In genomic region chr16:27313422-27314160, GRCh38 we compare ENCODE assay signal across 9 cellular contexts. TPM values are rescaled to one million over a fixed set of nuclear protein-coding genes. Genes with fewer than 3 reads are reported as not detected.
A peak's percentile ranks its signal among the peaks of the same experiment; 100 is the strongest.
DNase-seq lines count a peak whose midpoint lies in the region; ATAC-seq, FAIRE-seq and TF ChIP-seq lines count a peak whose summit lies in the region.
"Had no signal": no experiment of that assay in that cellular context is flagged by ENCODE, and none has a peak within 500 bp of the region (broad histone marks: within the 10 kb centered on the region; RNA-seq: fewer than 3 reads in every experiment).

TSS of gene IL4R (plus strand) at chr16:27313974. CDS start at chr16:27340204, 26,230 bp downstream.

- H3K27ac ChIP-seq in pancreas (peak within 1 kb of the TSS; percentile 81 to 99 (median 90)), transverse colon (peak within 1 kb of the TSS; percentile 93 to 99 (median 99))

- ATAC-seq in HG02588 (IDR thresholded peaks at IDR 0.05; ENCODE audit: unreplicated experiment), result peak; percentile 53
- peak; percentile 60 to 81 (median 73) for ATAC-seq in pancreas

- no peak for TF ChIP-seq EP300 in transverse colon (IDR thresholded peaks at IDR 0.05; ENCODE audit: low read depth)

- H3K4me1 ChIP-seq in pancreas, result peaks cover 0 to 37% (median 13%) of the 10 kb centered on the region in 3 donors
- H3K4me1 ChIP-seq in transverse colon, result peaks cover 19 to 53% (median 48%) of the 10 kb centered on the region in 4 donors

- TF ChIP-seq CTCF in pancreas (IDR thresholded peaks at IDR 0.05) (no peak), transverse colon (IDR thresholded peaks at IDR 0.05) (no peak)

- no peaks in the 10 kb centered on the region for H3K36me3 ChIP-seq in pancreas
- no peaks in the 10 kb centered on the region for H3K36me3 ChIP-seq in transverse colon

- in situ Hi-C loops in transverse colon (cut with MboI; ENCODE audit: low pct_ligation_motif_present in 1 of 4, low pct_unique_long_range_greater_than_20kb in 1 of 4, low sequenced_read_pairs in 3 of 4), result loop anchor here in 1 of 4 donors (10.0 kb wide), 1 partner anchor 79 kb away; no protein-coding TSS in a partner anchor

- FAIRE-seq in RCC 7860 (lab: Jason Lieb, UNC) (peak; percentile 75), pancreas (lab: Jason Lieb, UNC) (no peak)
- FAIRE-seq: islet of Langerhans had no signal

- peak; percentile 84 for TF ChIP-seq POLR2A in transverse colon (IDR thresholded peaks at IDR 0.05)

- DNase-seq in GM04504 (ENCODE audit: low read depth) (peak; percentile 58), RCC 7860 (ENCODE audit: low spot score) (peak; percentile 74), activated gamma-delta T cell treated with Interleukin-2 at 50 U/mL for 16 hours (peak; percentile 50), glomerular endothelial cell (ENCODE audit: extremely low read depth, low read depth, low spot score) (no peak), pancreas (peak; percentile 71 to 88 (median 77)), transverse colon (peak; percentile 81), NCI-H2196 (lab: John Stamatoyannopoulos, UW; ENCODE audit: unreplicated experiment) (no peak)

- H3K4me3 ChIP-seq in pancreas (peak within 1 kb of the TSS; percentile 63 to 97 (median 90)), transverse colon (peak within 1 kb of the TSS; percentile 33 to 94 (median 88))

- WGBS in pancreas, 2 donors, result 0% methylated on average over 66 to 85 of the region's 85 CpGs
- 0 to 1% methylated on average over 2 to 35 of the region's 85 CpGs for WGBS in transverse colon (ENCODE audit: low coverage in 1 of 2), 2 donors

- intact Hi-C loops in pancreas (cut with DNase I), result no loop called here
- intact Hi-C loops in transverse colon (cut with DNase I; ENCODE audit: low total_unique reads), result loop anchor here (10.0 kb wide), 1 partner anchor 51 kb away; no protein-coding TSS in a partner anchor

- H3K27me3 ChIP-seq in pancreas, result no peaks in the 10 kb centered on the region
- no peaks in the 10 kb centered on the region for H3K27me3 ChIP-seq in transverse colon

- no peaks in the 10 kb centered on the region for H3K9me3 ChIP-seq in pancreas
- no peaks in the 10 kb centered on the region for H3K9me3 ChIP-seq in transverse colon

RNA-seq across cellular contexts. Expression of gene IL4R, which starts in this region (rescaled TPM):
- 117 and 165 TPM in 2 replicates for total RNA-seq in glomerular endothelial cell
- 10 to 100 TPM; 16.0 to 58.7 (median 19.7) TPM for total RNA-seq in pancreas
- polyA plus RNA-seq in pancreas, result 10 to 100 TPM; 38.1 to 49.7 TPM
- 100 to 1,000 TPM; 106 to 235 (median 156) TPM for total RNA-seq in transverse colon

Comparison
In these comparisons a context has a peak if more than half of its experiments do, and no peak if none do; other contexts are left out.
1. DNase-seq: peak in GM04504 (single experiment), RCC 7860 (single experiment), activated gamma-delta T cell treated with Interleukin-2 at 50 U/mL for 16 hours (single experiment), pancreas (6 of 6) and transverse colon (single experiment); none in glomerular endothelial cell (single experiment) and NCI-H2196 (single experiment).